ENCODE assay signal across 15 cellular contexts in genomic region chr9:14500705-14501104, GRCh38.
A peak's percentile ranks its signal among the peaks of the same experiment; 100 is the strongest.
DNase-seq lines count a peak whose midpoint lies in the region; ATAC-seq and TF ChIP-seq lines count a peak whose summit lies in the region.
"Had no signal": no experiment of that assay in that cellular context is flagged by ENCODE, and none has a peak within 500 bp of the region (broad histone marks: within the 10 kb centered on the region; RNA-seq: fewer than 3 reads in every experiment).

No MANE protein-coding gene starts in this region.

- no peak overlapping the region for H3K27ac Mint-ChIP-seq in activated CD8-positive, alpha-beta T cell treated with anti-CD3 and anti-CD28 coated beads for 36 hours

- H3K27me3 Mint-ChIP-seq in activated CD8-positive, alpha-beta T cell treated with anti-CD3 and anti-CD28 coated beads for 36 hours, result peaks cover 1% of the 10 kb centered on the region

- no peak overlapping the region for H3K4me3 Mint-ChIP-seq in activated CD8-positive, alpha-beta T cell treated with anti-CD3 and anti-CD28 coated beads for 36 hours

- H3K79me2 ChIP-seq in osteoblast (ENCODE audit: insufficient read depth, low read length), result no peaks in the 10 kb centered on the region

- DNase-seq in GM12865 (ENCODE audit: low read depth) (peak; percentile 21), astrocyte of the hippocampus (ENCODE audit: low read depth, low spot score) (peak; percentile 13), osteoblast (ENCODE audit: insufficient read length, low spot score, missing footprints) (no peak), GM03348 (ENCODE audit: low spot score) (no peak), islet precursor cell (no peak), ureter (ENCODE audit: low spot score) (no peak)
- DNase-seq in activated CD8-positive, alpha-beta T cell treated with anti-CD3 and anti-CD28 coated beads for 36 hours, result no peak
- DNase-seq: DMS 273 treated with DMSO at 0.1 percent for 48 hours, GDM1, NCI-H1436 treated with DMSO at 0.1 percent for 48 hours, NCI-H2081, NCI-H510A treated with DMSO at 0.1 percent for 48 hours, SHP77 treated with DMSO at 0.1 percent for 48 hours had no signal

- peak overlapping the region; percentile 17 for H3K4me2 ChIP-seq in osteoblast (ENCODE audit: insufficient read depth, low read length)

- H3K9me3 Mint-ChIP-seq in activated CD8-positive, alpha-beta T cell treated with anti-CD3 and anti-CD28 coated beads for 36 hours, result no peaks in the 10 kb centered on the region

- H2AFZ ChIP-seq in osteoblast (ENCODE audit: low read length), result no peak overlapping the region

- H3K4me1 Mint-ChIP-seq in activated CD8-positive, alpha-beta T cell treated with anti-CD3 and anti-CD28 coated beads for 36 hours (ENCODE audit: low read depth), result no peaks in the 10 kb centered on the region

- intact Hi-C loops in activated CD8-positive, alpha-beta T cell treated with anti-CD3 and anti-CD28 coated beads for 36 hours (cut with micrococcal nuclease), result no loop called here

- H3K9me3 ChIP-seq in osteoblast (ENCODE audit: low read depth, low read length), result no peaks in the 10 kb centered on the region

- no peak overlapping the region for H3K27ac ChIP-seq in osteoblast (ENCODE audit: low read depth, low read length)
- H3K27ac ChIP-seq: C4-2B had no signal

- H4K20me1 ChIP-seq in osteoblast (ENCODE audit: insufficient read depth, low read length), result no peaks in the 10 kb centered on the region

- peak; percentile 83 for ATAC-seq in HG03432 (IDR thresholded peaks at IDR 0.05; ENCODE audit: unreplicated experiment)
- ATAC-seq in activated CD8-positive, alpha-beta T cell treated with anti-CD3 and anti-CD28 coated beads for 36 hours, result no peak

- TF ChIP-seq CTCF in GM12865 (IDR thresholded peaks at IDR 0.05; ENCODE audit: insufficient read depth, low read depth, low read length, missing control alignments), result no peak
- no peak for TF ChIP-seq CTCF in osteoblast (IDR thresholded peaks at IDR 0.05; ENCODE audit: extremely low read depth, low read depth, low read length)
- TF ChIP-seq CTCF in activated CD8-positive, alpha-beta T cell treated with anti-CD3 and anti-CD28 coated beads for 36 hours (IDR thresholded peaks at IDR 0.05), result no peak

- H3K4me3 ChIP-seq in GM12865 (ENCODE audit: low read depth, low read length) (no peak overlapping the region), osteoblast (ENCODE audit: insufficient read depth, low read length) (no peak overlapping the region)

- peaks cover 3% of the 10 kb centered on the region for H3K27me3 ChIP-seq in osteoblast (ENCODE audit: insufficient read depth, low read length)

- H3K4me1 ChIP-seq in osteoblast (ENCODE audit: insufficient read depth, low read length), result no peaks in the 10 kb centered on the region

- H3K36me3 ChIP-seq in osteoblast (ENCODE audit: insufficient read depth, low read length), result no peaks in the 10 kb centered on the region

- CTCF ChIA-PET in activated CD8-positive, alpha-beta T cell treated with anti-CD3 and anti-CD28 coated beads for 36 hours (lab: Charles Lee), result interaction anchor here (0.7 kb wide), 1 partner anchor 1033 kb away, joined by 3 read pairs; no protein-coding TSS in a partner anchor

- POLR2A ChIA-PET in activated CD8-positive, alpha-beta T cell treated with anti-CD3 and anti-CD28 coated beads for 36 hours (lab: Charles Lee), result no interaction called here

- no peaks in the 10 kb centered on the region for H3K36me3 Mint-ChIP-seq in activated CD8-positive, alpha-beta T cell treated with anti-CD3 and anti-CD28 coated beads for 36 hours (ENCODE audit: low read depth)

Comparison
In these comparisons a context has a peak if more than half of its experiments do, and no peak if none do; other contexts are left out.
1. DNase-seq: peak in GM12865 (single experiment) and astrocyte of the hippocampus (single experiment); none in osteoblast (single experiment), GM03348 (single experiment), islet precursor cell (single experiment), activated CD8-positive, alpha-beta T cell treated with anti-CD3 and anti-CD28 coated beads for 36 hours (single experiment) and ureter (single experiment).